In the genomic region with DNA sequence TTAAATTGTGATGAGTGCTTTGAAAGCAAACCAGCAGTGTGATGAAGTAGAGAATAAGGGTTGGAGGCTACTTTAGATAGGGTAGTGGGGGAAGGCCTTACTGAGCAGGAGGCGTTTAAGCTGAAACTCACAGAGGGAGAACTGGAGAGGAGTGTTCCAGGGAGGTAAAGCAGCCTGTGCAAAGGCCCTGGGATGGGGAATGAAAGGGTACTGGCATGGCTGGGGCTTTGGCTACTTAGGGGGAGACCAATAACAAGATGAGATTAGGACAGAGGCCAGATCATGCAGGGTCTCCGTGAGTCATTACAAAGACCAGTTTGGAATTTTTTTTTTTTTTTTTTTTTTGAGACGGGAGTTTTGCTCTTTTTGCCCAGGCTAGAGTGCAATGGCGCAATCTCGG, we compare ENCODE assay signal across 1 cellular context.
TF ChIP-seq lines count a peak whose summit lies in the region.

No MANE protein-coding gene starts in this region.

TF ChIP-seq in H1, 55 proteins besides CTCF, POLR2A, EP300 and RAD21:
- TF ChIP-seq PHF8 (conservative IDR thresholded peaks at IDR 0.05; ENCODE audit: low read depth, low read length) (no peak), KDM1A (IDR thresholded peaks at IDR 0.05; ENCODE audit: borderline replicate concordance, low read length) (peak; percentile 12; the same call in 1 of the 2 replicates), SP4 (IDR thresholded peaks at IDR 0.05; ENCODE audit: low read length) (no peak), SP2 (IDR thresholded peaks at IDR 0.05; ENCODE audit: low read length) (no peak)
